ENCODE assay signal across 16 cellular contexts in the genomic region with DNA sequence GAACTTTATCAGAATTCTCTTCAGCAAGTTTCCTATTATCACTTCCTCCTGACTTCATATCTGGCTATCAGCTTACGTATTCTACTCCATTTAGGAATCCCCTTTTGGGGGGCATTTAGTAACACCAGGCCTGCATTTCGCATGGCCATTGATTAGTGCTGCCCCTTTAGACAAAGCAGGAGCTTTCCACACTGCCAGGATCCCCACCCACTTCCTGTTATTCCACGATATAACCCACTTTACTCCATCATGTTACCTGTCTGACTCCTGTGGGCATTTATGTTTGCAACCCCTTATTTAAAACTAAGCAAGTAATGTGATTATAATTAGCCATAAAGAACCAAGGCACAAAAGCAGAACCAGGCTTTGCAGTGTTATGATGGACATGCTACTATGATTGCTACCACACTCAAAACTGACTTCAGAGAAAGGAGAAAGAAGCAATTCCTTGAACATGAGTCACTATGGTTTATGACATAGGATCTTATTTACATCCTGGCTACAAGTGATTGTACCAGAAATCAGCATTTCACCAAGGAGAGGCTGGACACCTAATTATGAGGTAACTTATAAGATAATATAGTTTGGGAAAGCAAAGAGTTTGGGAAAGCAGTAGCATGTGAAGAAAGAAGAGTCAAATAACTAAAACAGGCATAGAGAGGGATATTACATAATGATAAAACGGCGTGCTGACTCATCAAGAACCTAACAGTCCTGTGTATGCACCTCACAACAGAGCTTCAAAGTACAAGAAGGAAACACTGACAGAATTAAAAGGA.
A peak's percentile ranks its signal among the peaks of the same experiment; 100 is the strongest.
DNase-seq lines count a peak whose midpoint lies in the region; ATAC-seq, FAIRE-seq and TF ChIP-seq lines count a peak whose summit lies in the region.
"Had no signal": no experiment of that assay in that cellular context is flagged by ENCODE, and none has a peak within 500 bp of the region (broad histone marks: within the 10 kb centered on the region; RNA-seq: fewer than 3 reads in every experiment).

No MANE protein-coding gene starts in this region.

- no peaks in the 10 kb centered on the region for H3K36me3 Mint-ChIP-seq in stimulated activated effector memory CD8-positive, alpha-beta T cell treated with anti-CD3 and anti-CD28 coated beads, Interleukin-12 subunit alpha, Interleukin-12 subunit beta, amount 100 ng/mL, for 72 hours

- H3K36me3 ChIP-seq in HepG2 (replicated peaks in 1 of 2; ENCODE audit: control insufficient read depth in 1 of 2, insufficient read depth in 2 of 2, low read length in 2 of 2) (no peaks in the 10 kb centered on the region), right lobe of liver (no peaks in the 10 kb centered on the region), mammary epithelial cell (ENCODE audit: insufficient read depth, low read length) (no peaks in the 10 kb centered on the region)
- H3K36me3 ChIP-seq: prostate gland had no signal

- TF ChIP-seq RAD21 in HepG2 (CRISPR knock-in tag; IDR thresholded peaks at IDR 0.05): no peak

- POLR2A ChIA-PET in HepG2 (lab: Yijun Ruan, JAX): no interaction called here

- no peak overlapping the region for H3K27ac Mint-ChIP-seq in stimulated activated effector memory CD8-positive, alpha-beta T cell treated with anti-CD3 and anti-CD28 coated beads, Interleukin-12 subunit alpha, Interleukin-12 subunit beta, amount 100 ng/mL, for 72 hours
- H3K27ac Mint-ChIP-seq: T-helper 2 cell treated with Interferon-gamma antibody and Interleukin-4, amounts not matched to agents 5 μg/mL and 100 μg/mL, for 36 hours had no signal

- no peak overlapping the region for H3K4me3 Mint-ChIP-seq in stimulated activated effector memory CD8-positive, alpha-beta T cell treated with anti-CD3 and anti-CD28 coated beads, Interleukin-12 subunit alpha, Interleukin-12 subunit beta, amount 100 ng/mL, for 72 hours
- H3K4me3 Mint-ChIP-seq: T-helper 2 cell treated with Interferon-gamma antibody and Interleukin-4, amounts not matched to agents 5 μg/mL and 100 μg/mL, for 36 hours had no signal

- H3K4me2 ChIP-seq in HepG2 (ENCODE audit: low read depth, low read length): no peak overlapping the region
- no peak overlapping the region for H3K4me2 ChIP-seq in mammary epithelial cell (ENCODE audit: insufficient read depth, low read depth, low read length)

- H3K9ac ChIP-seq in HepG2 (ENCODE audit: insufficient read depth, low read depth, low read length): no peak overlapping the region
- no peak overlapping the region for H3K9ac ChIP-seq in mammary epithelial cell (ENCODE audit: insufficient read depth, low read length)

- TF ChIP-seq CTCF in HepG2 (CRISPR knock-in tag; IDR thresholded peaks at IDR 0.05) (no peak), right lobe of liver (IDR thresholded peaks at IDR 0.05) (no peak), mammary epithelial cell (conservative IDR thresholded peaks at IDR 0.05 in 1 of 2, IDR thresholded peaks at IDR 0.05 in 1 of 2; ENCODE audit: extremely low read depth in 1 of 2, insufficient read depth in 1 of 2, low read depth in 1 of 2, low read length in 2 of 2) (no peak)

- H3K27me3 ChIP-seq in HepG2 (ENCODE audit: control insufficient read depth in 1 of 2, insufficient read depth in 2 of 2, low read length in 2 of 2) (no peaks in the 10 kb centered on the region; a peak in 1 of 5 replicates), right lobe of liver (no peaks in the 10 kb centered on the region), mammary epithelial cell (ENCODE audit: insufficient read depth, low read length) (no peaks in the 10 kb centered on the region)

- no peak for TF ChIP-seq POLR2A in HepG2 (IDR thresholded peaks at IDR 0.05; ENCODE audit: insufficient read depth in 1 of 2, low read depth in 2 of 2, low read length in 2 of 2)
- no peak for TF ChIP-seq POLR2A in right lobe of liver (IDR thresholded peaks at IDR 0.05)

- H2AFZ ChIP-seq in HepG2 (ENCODE audit: low read length) (no peak overlapping the region), mammary epithelial cell (ENCODE audit: low read depth, low read length) (no peak overlapping the region)

- CTCF ChIA-PET in HepG2 (lab: Yijun Ruan, JAX; ENCODE audit: low intra/inter-chr PET ratio, low total read pairs): no interaction called here
- CTCF ChIA-PET in mammary epithelial cell (lab: Charles Lee; ENCODE audit: low non-redundant PET): no interaction called here

- H3K79me2 ChIP-seq in HepG2 (ENCODE audit: insufficient read depth, low read length) (no peaks in the 10 kb centered on the region), mammary epithelial cell (ENCODE audit: insufficient read depth, low read length) (no peaks in the 10 kb centered on the region)

- BruUV-seq in HepG2 (replicated peaks; lab: Mats Ljungman, UMichigan) (no TSS peak), mammary epithelial cell (replicated peaks; lab: Mats Ljungman, UMichigan) (no TSS peak)

- no peaks in the 10 kb centered on the region for H3K9me3 Mint-ChIP-seq in stimulated activated effector memory CD8-positive, alpha-beta T cell treated with anti-CD3 and anti-CD28 coated beads, Interleukin-12 subunit alpha, Interleukin-12 subunit beta, amount 100 ng/mL, for 72 hours
- H3K9me3 Mint-ChIP-seq: T-helper 2 cell treated with Interferon-gamma antibody and Interleukin-4, amounts not matched to agents 5 μg/mL and 100 μg/mL, for 36 hours had no signal

- in situ Hi-C loops in HepG2 (cut with HindIII; ENCODE audit: extremely low pct_ligation_motif_present, low pct_unique_long_range_greater_than_20kb) (no loop called here), mammary epithelial cell (cut with MboI; ENCODE audit: low sequenced_read_pairs in 2 of 2) (no loop called here)

- 3% methylated on average over 5 of the region's 5 CpGs for WGBS in HepG2 (ENCODE audit: low lambda C conversion rate)
- 60% methylated on average over 5 of the region's 5 CpGs for WGBS in right lobe of liver (ENCODE audit: insufficient coverage, low coverage, low lambda C conversion rate, missing lambda C conversion rate)
- 58% methylated on average over 5 of the region's 5 CpGs for WGBS in mammary epithelial cell (ENCODE audit: low coverage, missing lambda C conversion rate)

- DNase-seq in HepG2 (ENCODE audit: low spot score) (no peak), right lobe of liver (no peak), RKO (ENCODE audit: low spot score) (peak; percentile 58), mammary epithelial cell (peak; percentile 16)
- DNase-seq in stimulated activated effector memory CD8-positive, alpha-beta T cell treated with anti-CD3 and anti-CD28 coated beads, Interleukin-12 subunit alpha, Interleukin-12 subunit beta, amount 100 ng/mL, for 72 hours (ENCODE audit: low spot score in 2 of 2): no peak
- DNase-seq: activated CD4-positive, alpha-beta T cell treated with anti-CD3 and anti-CD28 coated beads, Interleukin-2, amount 50 U/mL, for 48 hours; activated effector memory CD4-positive, alpha-beta T cell treated with anti-CD3 and anti-CD28 coated beads, Interleukin-2, amount 50 U/mL, for 16 hours; AML-193; glutamatergic neuron; NCI-H146; NCI-H524 treated with DMSO at 0.1 percent for 48 hours had no signal

- H4K20me1 ChIP-seq in HepG2 (ENCODE audit: insufficient read depth, low read length) (no peaks in the 10 kb centered on the region), mammary epithelial cell (ENCODE audit: insufficient read depth, low read length) (no peaks in the 10 kb centered on the region)

- H3K27ac ChIP-seq in HepG2 (ENCODE audit: extremely low read length, insufficient read depth, low read length) (no peak overlapping the region), right lobe of liver (no peak overlapping the region), mammary epithelial cell (ENCODE audit: insufficient read depth, low read depth, low read length) (no peak overlapping the region)
- H3K27ac ChIP-seq: prostate gland had no signal

- H3K9me3 ChIP-seq in HepG2 (ENCODE audit: low read length) (no peaks in the 10 kb centered on the region), right lobe of liver (no peaks in the 10 kb centered on the region), mammary epithelial cell (replicated peaks; ENCODE audit: insufficient read depth, low read length) (no peaks in the 10 kb centered on the region)
- H3K9me3 ChIP-seq: prostate gland had no signal

- H3K4me3 ChIP-seq in HepG2 (replicated peaks in 1 of 3; ENCODE audit: insufficient read depth in 1 of 3, low read depth in 2 of 3, low read length in 3 of 3) (no peak overlapping the region), right lobe of liver (no peak overlapping the region), mammary epithelial cell (replicated peaks in 1 of 3; ENCODE audit: insufficient read depth in 1 of 3, low read depth in 2 of 3, low read length in 3 of 3) (no peak overlapping the region)
- H3K4me3 ChIP-seq: prostate gland had no signal

- H3K4me1 Mint-ChIP-seq in stimulated activated effector memory CD8-positive, alpha-beta T cell treated with anti-CD3 and anti-CD28 coated beads, Interleukin-12 subunit alpha, Interleukin-12 subunit beta, amount 100 ng/mL, for 72 hours: peaks cover 14% of the 10 kb centered on the region

- no peak for TF ChIP-seq EP300 in HepG2 (IDR thresholded peaks at IDR 0.05; ENCODE audit: low read depth in 2 of 2, low read length in 2 of 2)
- no peak for TF ChIP-seq EP300 in HepG2 (CRISPR knock-in tag; IDR thresholded peaks at IDR 0.05; ENCODE audit: borderline replicate concordance)

- dilution Hi-C loops in mammary epithelial cell (cut with HindIII; ENCODE audit: low sequenced_read_pairs): no loop called here

- ATAC-seq in HepG2 (no peak), right lobe of liver (no peak), HG02678 (IDR thresholded peaks at IDR 0.05; ENCODE audit: unreplicated experiment) (no peak), HG03565 (IDR thresholded peaks at IDR 0.05; ENCODE audit: unreplicated experiment) (no peak), HG03342 (IDR thresholded peaks at IDR 0.05; ENCODE audit: unreplicated experiment) (no peak)
- peak; percentile 82 for ATAC-seq in stimulated activated effector memory CD8-positive, alpha-beta T cell treated with anti-CD3 and anti-CD28 coated beads, Interleukin-12 subunit alpha, Interleukin-12 subunit beta, amount 100 ng/mL, for 72 hours

- no peak for FAIRE-seq in HepG2 (lab: Jason Lieb, UNC)

- H3K4me1 ChIP-seq in HepG2 (ENCODE audit: insufficient read depth, low read length) (no peaks in the 10 kb centered on the region), right lobe of liver (no peaks in the 10 kb centered on the region), mammary epithelial cell (ENCODE audit: insufficient read depth, low read length) (peaks cover 6% of the 10 kb centered on the region)
- H3K4me1 ChIP-seq: prostate gland had no signal

- intact Hi-C loops in HepG2 (cut with micrococcal nuclease; ENCODE audit: unreplicated experiment) (no loop called here), right lobe of liver (cut with DNase I) (no loop called here), mammary epithelial cell (cut with micrococcal nuclease) (no loop called here)

TF ChIP-seq in HepG2, 621 proteins besides CTCF, POLR2A, EP300 and RAD21:
- peak; percentile 44 to 77 for TF ChIP-seq MAFK (conservative IDR thresholded peaks at IDR 0.05 in 1 of 2, IDR thresholded peaks at IDR 0.05 in 1 of 2; ENCODE audit: low read length in 2 of 2)
- no peak for TF ChIP-seq KLF11 (CRISPR knock-in tag; IDR thresholded peaks at IDR 0.05)
- TF ChIP-seq MAFF (IDR thresholded peaks at IDR 0.05; ENCODE audit: low read depth, low read length): peak; percentile 51; the same call in 1 of the 2 replicates

Comparison
In these comparisons a context has a peak if more than half of its experiments do, and no peak if none do; other contexts are left out.
1. DNase-seq: peak in RKO (single experiment) and mammary epithelial cell (single experiment); none in HepG2 (single experiment), right lobe of liver (0 of 3) and stimulated activated effector memory CD8-positive, alpha-beta T cell treated with anti-CD3 and anti-CD28 coated beads, Interleukin-12 subunit alpha, Interleukin-12 subunit beta, amount 100 ng/mL, for 72 hours (0 of 2).